In the genomic region with DNA sequence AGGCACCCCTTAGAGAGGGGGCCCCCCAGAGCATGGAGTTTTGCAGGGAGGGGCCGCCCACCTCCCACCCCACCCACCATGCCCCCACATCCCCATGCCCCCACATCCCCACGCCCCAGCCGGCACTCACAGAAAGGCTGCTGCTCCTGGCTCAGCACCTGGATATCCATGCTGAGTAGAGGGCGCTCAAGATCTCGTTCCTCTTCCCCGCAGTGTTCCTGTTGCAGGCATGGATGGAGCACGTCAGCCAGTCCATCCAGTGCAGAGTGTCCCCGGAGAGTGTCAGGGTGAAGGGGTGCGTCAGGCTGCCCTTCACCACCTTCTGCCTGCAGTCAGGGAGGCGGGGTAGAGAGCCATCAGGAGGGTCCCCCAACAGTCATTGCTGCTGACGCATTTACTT, we compare ENCODE assay signal across 18 cellular contexts.
"Had no signal": no experiment of that assay in that cellular context is flagged by ENCODE, and none has a peak within 500 bp of the region (broad histone marks: within the 10 kb centered on the region; RNA-seq: fewer than 3 reads in every experiment).

No MANE protein-coding gene starts in this region.

- H3K9me3 Mint-ChIP-seq: activated T-helper 1 cell treated with anti-CD3 and anti-CD28 coated beads, Interleukin-12 subunit alpha, Interleukin-12 subunit beta, Interleukin-2, Interleukin-4 antibody, amounts not matched to agents 30 ng/mL and 10 ng/mL and 1 ng/mL, durations not matched to agents 14 hours and 24 hours and 36 hours had no signal

- FAIRE-seq: kidney had no signal

- H3K36me3 ChIP-seq: uterus had no signal

- H3K4me1 ChIP-seq: foreskin keratinocyte, tibial artery, uterus had no signal

- ATAC-seq: foreskin keratinocyte, left lung had no signal

- H3K27ac ChIP-seq: foreskin keratinocyte, left lung, tibial artery, uterus, VCaP had no signal

- H3K4me3 Mint-ChIP-seq: activated naive CD8-positive, alpha-beta T cell; activated T-helper 1 cell treated with anti-CD3 and anti-CD28 coated beads, Interleukin-12 subunit alpha, Interleukin-12 subunit beta, Interleukin-2, Interleukin-4 antibody, amounts not matched to agents 30 ng/mL and 10 ng/mL and 1 ng/mL, durations not matched to agents 14 hours and 24 hours and 36 hours had no signal

- H3K4me3 ChIP-seq: left lung, tibial artery, uterus had no signal

- H3K27ac Mint-ChIP-seq: activated naive CD8-positive, alpha-beta T cell; activated T-helper 1 cell treated with anti-CD3 and anti-CD28 coated beads, Interleukin-12 subunit alpha, Interleukin-12 subunit beta, Interleukin-2, Interleukin-4 antibody, amounts not matched to agents 30 ng/mL and 10 ng/mL and 1 ng/mL, durations not matched to agents 14 hours and 24 hours and 36 hours; progenitor cell of endocrine pancreas had no signal

- H3K27me3 ChIP-seq: foreskin keratinocyte, left lung, tibial artery, uterus had no signal

- DNase-seq: activated CD4-positive, alpha-beta T cell treated with anti-CD3 and anti-CD28 coated beads, Interleukin-2, amount 50 U/mL, for 4 hours; activated T-cell treated with anti-CD3 and anti-CD28 coated beads for 4 hours; foreskin keratinocyte; hippocampal formation; kidney; left lung; mammary epithelial cell; stimulated activated CD4-positive, alpha-beta T cell treated with anti-CD3 and anti-CD28 coated beads, Interleukin-12 subunit alpha, Interleukin-12 subunit beta, amount 100 ng/mL, for 4 hours; stimulated activated CD4-positive, alpha-beta T cell treated with anti-CD3 and anti-CD28 coated beads, Interleukin-1b, Interleukin-23, amount 100 ng/mL, for 48 hours; stimulated activated CD8-positive, alpha-beta memory T cell treated with anti-CD3 and anti-CD28 coated beads, Interleukin-4, amount 100 ng/mL, for 48 hours; stimulated activated naive CD4-positive, alpha-beta T cell treated with Interleukin-2 at 50 U/mL for 16 hours; T-helper 2 cell; tibial artery; uterus had no signal

- H3K9me3 ChIP-seq: left lung, tibial artery, uterus had no signal

- H3K27me3 Mint-ChIP-seq: activated naive CD8-positive, alpha-beta T cell; progenitor cell of endocrine pancreas had no signal
